1 cellular context compared by ENCODE assay signal in the genomic region with DNA sequence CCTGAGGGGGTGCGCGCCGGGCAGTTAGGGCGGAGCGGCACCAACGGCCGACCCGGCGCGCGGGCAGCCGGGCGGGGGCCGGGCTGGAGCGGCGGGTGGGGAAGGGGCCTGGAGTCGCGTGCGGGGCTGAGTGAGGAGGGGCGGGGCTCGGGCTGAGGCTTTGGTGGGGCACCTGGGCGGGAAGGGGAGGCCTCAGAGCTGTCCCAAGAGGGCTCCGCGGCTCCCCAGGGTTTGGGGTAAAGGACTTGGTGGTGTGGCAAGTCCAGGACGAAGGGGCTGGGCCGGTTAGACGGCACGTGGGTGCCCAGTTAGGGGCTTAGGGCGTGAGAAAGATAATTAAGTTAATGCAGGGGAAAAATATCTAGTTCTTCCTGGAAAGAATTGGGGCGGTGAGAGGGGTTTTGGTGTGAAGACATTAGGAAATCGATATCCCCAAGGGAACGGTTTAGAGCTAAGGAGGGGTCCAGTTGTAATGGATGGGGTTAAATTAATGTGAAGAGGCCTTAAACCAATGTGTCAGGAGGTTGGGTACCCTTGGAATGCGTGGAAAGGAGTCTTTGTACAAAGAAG.
TF ChIP-seq lines count a peak whose summit lies in the region.

No MANE protein-coding gene starts in this region.

TF ChIP-seq in liver, 16 proteins besides CTCF, POLR2A, EP300 and RAD21 (continued from another document):
- TF ChIP-seq, protein P1, sequence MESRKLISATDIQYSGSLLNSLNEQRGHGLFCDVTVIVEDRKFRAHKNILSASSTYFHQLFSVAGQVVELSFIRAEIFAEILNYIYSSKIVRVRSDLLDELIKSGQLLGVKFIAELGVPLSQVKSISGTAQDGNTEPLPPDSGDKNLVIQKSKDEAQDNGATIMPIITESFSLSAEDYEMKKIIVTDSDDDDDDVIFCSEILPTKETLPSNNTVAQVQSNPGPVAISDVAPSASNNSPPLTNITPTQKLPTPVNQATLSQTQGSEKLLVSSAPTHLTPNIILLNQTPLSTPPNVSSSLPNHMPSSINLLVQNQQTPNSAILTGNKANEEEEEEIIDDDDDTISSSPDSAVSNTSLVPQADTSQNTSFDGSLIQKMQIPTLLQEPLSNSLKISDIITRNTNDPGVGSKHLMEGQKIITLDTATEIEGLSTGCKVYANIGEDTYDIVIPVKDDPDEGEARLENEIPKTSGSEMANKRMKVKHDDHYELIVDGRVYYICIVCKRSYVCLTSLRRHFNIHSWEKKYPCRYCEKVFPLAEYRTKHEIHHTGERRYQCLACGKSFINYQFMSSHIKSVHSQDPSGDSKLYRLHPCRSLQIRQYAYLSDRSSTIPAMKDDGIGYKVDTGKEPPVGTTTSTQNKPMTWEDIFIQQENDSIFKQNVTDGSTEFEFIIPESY (IDR thresholded peaks at IDR 0.05) = no peak
- TF ChIP-seq, protein P2, sequence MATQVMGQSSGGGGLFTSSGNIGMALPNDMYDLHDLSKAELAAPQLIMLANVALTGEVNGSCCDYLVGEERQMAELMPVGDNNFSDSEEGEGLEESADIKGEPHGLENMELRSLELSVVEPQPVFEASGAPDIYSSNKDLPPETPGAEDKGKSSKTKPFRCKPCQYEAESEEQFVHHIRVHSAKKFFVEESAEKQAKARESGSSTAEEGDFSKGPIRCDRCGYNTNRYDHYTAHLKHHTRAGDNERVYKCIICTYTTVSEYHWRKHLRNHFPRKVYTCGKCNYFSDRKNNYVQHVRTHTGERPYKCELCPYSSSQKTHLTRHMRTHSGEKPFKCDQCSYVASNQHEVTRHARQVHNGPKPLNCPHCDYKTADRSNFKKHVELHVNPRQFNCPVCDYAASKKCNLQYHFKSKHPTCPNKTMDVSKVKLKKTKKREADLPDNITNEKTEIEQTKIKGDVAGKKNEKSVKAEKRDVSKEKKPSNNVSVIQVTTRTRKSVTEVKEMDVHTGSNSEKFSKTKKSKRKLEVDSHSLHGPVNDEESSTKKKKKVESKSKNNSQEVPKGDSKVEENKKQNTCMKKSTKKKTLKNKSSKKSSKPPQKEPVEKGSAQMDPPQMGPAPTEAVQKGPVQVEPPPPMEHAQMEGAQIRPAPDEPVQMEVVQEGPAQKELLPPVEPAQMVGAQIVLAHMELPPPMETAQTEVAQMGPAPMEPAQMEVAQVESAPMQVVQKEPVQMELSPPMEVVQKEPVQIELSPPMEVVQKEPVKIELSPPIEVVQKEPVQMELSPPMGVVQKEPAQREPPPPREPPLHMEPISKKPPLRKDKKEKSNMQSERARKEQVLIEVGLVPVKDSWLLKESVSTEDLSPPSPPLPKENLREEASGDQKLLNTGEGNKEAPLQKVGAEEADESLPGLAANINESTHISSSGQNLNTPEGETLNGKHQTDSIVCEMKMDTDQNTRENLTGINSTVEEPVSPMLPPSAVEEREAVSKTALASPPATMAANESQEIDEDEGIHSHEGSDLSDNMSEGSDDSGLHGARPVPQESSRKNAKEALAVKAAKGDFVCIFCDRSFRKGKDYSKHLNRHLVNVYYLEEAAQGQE (IDR thresholded peaks at IDR 0.05) = no peak
- TF ChIP-seq TAF1 (conservative IDR thresholded peaks at IDR 0.05) (no peak), RXRA (IDR thresholded peaks at IDR 0.05) (no peak)
TF ChIP-seq in liver: peak in this region for 0.
